ENCODE assay signal across 2 cellular contexts in the genomic region with DNA sequence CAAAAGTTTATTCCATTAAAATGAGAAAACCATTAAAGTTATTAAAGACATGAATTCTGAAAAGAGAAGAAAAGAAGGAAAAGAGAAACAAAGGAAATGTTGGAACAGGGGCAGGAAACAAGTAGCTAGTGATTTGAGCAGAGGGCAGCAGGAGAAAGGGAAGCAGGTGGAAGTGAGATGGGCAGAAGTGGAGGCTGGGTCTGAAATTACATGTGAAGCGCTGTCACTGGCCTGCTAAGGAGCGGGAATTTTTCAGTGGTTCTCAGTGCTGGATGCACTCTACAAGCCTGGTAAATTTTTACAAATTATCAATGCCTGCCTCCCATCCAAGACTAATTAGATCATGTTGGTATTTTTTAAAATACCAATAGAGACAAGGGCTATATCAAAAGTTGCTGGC.
TF ChIP-seq lines count a peak whose summit lies in the region.

No MANE protein-coding gene starts in this region.

TF ChIP-seq in GM23338, 12 proteins besides CTCF, POLR2A, EP300 and RAD21 (continues in another document):
- TF ChIP-seq, protein P1, sequence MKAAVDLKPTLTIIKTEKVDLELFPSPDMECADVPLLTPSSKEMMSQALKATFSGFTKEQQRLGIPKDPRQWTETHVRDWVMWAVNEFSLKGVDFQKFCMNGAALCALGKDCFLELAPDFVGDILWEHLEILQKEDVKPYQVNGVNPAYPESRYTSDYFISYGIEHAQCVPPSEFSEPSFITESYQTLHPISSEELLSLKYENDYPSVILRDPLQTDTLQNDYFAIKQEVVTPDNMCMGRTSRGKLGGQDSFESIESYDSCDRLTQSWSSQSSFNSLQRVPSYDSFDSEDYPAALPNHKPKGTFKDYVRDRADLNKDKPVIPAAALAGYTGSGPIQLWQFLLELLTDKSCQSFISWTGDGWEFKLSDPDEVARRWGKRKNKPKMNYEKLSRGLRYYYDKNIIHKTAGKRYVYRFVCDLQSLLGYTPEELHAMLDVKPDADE (IDR thresholded peaks at IDR 0.05): no peak
- no peak for TF ChIP-seq NANOG (IDR thresholded peaks at IDR 0.05; ENCODE audit: borderline replicate concordance)
- TF ChIP-seq ZNF331 (CRISPR knock-in tag; IDR thresholded peaks at IDR 0.05; ENCODE audit: low read depth): no peak
- no peak for TF ChIP-seq EZH2 (IDR thresholded peaks at IDR 0.05; ENCODE audit: low read depth, unreplicated experiment)
- TF ChIP-seq EZH2phosphoT487 (IDR thresholded peaks at IDR 0.05; ENCODE audit: unreplicated experiment): no peak
- no peak for TF ChIP-seq ZNF114 (CRISPR knock-in tag; IDR thresholded peaks at IDR 0.05)
- TF ChIP-seq STAT1 (IDR thresholded peaks at IDR 0.05; ENCODE audit: unreplicated experiment): no peak
- TF ChIP-seq POLR2AphosphoS5 (IDR thresholded peaks at IDR 0.05; ENCODE audit: low read depth): no peak
- TF ChIP-seq, protein P2, sequence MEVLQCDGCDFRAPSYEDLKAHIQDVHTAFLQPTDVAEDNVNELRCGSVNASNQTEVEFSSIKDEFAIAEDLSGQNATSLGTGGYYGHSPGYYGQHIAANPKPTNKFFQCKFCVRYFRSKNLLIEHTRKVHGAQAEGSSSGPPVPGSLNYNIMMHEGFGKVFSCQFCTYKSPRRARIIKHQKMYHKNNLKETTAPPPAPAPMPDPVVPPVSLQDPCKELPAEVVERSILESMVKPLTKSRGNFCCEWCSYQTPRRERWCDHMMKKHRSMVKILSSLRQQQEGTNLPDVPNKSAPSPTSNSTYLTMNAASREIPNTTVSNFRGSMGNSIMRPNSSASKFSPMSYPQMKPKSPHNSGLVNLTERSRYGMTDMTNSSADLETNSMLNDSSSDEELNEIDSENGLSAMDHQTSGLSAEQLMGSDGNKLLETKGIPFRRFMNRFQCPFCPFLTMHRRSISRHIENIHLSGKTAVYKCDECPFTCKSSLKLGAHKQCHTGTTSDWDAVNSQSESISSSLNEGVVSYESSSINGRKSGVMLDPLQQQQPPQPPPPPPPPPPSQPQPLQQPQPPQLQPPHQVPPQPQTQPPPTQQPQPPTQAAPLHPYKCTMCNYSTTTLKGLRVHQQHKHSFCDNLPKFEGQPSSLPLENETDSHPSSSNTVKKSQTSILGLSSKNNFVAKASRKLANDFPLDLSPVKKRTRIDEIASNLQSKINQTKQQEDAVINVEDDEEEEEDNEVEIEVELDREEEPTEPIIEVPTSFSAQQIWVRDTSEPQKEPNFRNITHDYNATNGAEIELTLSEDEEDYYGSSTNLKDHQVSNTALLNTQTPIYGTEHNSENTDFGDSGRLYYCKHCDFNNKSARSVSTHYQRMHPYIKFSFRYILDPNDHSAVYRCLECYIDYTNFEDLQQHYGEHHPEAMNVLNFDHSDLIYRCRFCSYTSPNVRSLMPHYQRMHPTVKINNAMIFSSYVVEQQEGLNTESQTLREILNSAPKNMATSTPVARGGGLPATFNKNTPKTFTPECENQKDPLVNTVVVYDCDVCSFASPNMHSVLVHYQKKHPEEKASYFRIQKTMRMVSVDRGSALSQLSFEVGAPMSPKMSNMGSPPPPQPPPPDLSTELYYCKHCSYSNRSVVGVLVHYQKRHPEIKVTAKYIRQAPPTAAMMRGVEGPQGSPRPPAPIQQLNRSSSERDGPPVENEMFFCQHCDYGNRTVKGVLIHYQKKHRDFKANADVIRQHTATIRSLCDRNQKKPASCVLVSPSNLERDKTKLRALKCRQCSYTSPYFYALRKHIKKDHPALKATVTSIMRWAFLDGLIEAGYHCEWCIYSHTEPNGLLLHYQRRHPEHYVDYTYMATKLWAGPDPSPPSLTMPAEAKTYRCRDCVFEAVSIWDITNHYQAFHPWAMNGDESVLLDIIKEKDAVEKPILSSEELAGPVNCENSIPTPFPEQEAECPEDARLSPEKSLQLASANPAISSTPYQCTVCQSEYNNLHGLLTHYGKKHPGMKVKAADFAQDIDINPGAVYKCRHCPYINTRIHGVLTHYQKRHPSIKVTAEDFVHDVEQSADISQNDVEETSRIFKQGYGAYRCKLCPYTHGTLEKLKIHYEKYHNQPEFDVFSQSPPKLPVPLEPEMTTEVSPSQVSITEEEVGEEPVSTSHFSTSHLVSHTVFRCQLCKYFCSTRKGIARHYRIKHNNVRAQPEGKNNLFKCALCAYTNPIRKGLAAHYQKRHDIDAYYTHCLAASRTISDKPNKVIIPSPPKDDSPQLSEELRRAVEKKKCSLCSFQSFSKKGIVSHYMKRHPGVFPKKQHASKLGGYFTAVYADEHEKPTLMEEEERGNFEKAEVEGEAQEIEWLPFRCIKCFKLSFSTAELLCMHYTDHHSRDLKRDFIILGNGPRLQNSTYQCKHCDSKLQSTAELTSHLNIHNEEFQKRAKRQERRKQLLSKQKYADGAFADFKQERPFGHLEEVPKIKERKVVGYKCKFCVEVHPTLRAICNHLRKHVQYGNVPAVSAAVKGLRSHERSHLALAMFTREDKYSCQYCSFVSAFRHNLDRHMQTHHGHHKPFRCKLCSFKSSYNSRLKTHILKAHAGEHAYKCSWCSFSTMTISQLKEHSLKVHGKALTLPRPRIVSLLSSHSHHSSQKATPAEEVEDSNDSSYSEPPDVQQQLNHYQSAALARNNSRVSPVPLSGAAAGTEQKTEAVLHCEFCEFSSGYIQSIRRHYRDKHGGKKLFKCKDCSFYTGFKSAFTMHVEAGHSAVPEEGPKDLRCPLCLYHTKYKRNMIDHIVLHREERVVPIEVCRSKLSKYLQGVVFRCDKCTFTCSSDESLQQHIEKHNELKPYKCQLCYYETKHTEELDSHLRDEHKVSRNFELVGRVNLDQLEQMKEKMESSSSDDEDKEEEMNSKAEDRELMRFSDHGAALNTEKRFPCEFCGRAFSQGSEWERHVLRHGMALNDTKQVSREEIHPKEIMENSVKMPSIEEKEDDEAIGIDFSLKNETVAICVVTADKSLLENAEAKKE (CRISPR knock-in tag; IDR thresholded peaks at IDR 0.05): no peak
- TF ChIP-seq, protein P3, sequence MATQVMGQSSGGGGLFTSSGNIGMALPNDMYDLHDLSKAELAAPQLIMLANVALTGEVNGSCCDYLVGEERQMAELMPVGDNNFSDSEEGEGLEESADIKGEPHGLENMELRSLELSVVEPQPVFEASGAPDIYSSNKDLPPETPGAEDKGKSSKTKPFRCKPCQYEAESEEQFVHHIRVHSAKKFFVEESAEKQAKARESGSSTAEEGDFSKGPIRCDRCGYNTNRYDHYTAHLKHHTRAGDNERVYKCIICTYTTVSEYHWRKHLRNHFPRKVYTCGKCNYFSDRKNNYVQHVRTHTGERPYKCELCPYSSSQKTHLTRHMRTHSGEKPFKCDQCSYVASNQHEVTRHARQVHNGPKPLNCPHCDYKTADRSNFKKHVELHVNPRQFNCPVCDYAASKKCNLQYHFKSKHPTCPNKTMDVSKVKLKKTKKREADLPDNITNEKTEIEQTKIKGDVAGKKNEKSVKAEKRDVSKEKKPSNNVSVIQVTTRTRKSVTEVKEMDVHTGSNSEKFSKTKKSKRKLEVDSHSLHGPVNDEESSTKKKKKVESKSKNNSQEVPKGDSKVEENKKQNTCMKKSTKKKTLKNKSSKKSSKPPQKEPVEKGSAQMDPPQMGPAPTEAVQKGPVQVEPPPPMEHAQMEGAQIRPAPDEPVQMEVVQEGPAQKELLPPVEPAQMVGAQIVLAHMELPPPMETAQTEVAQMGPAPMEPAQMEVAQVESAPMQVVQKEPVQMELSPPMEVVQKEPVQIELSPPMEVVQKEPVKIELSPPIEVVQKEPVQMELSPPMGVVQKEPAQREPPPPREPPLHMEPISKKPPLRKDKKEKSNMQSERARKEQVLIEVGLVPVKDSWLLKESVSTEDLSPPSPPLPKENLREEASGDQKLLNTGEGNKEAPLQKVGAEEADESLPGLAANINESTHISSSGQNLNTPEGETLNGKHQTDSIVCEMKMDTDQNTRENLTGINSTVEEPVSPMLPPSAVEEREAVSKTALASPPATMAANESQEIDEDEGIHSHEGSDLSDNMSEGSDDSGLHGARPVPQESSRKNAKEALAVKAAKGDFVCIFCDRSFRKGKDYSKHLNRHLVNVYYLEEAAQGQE (IDR thresholded peaks at IDR 0.05; ENCODE audit: unreplicated experiment): no peak

TF ChIP-seq in endothelial cell of umbilical vein, 7 proteins besides CTCF, POLR2A, EP300 and RAD21:
- no peak for TF ChIP-seq JUN (IDR thresholded peaks at IDR 0.05; ENCODE audit: borderline replicate concordance, insufficient read depth, insufficient read length, low read depth)
- TF ChIP-seq, protein P4, sequence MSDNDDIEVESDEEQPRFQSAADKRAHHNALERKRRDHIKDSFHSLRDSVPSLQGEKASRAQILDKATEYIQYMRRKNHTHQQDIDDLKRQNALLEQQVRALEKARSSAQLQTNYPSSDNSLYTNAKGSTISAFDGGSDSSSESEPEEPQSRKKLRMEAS (IDR thresholded peaks at IDR 0.05; ENCODE audit: insufficient read depth, insufficient read length): no peak
- TF ChIP-seq GATA2 (IDR thresholded peaks at IDR 0.05; ENCODE audit: insufficient read depth, insufficient read length, low read depth, low read length): no peak
- TF ChIP-seq MYC (IDR thresholded peaks at IDR 0.05; ENCODE audit: low read depth, low read length): no peak
- no peak for TF ChIP-seq EZH2 (IDR thresholded peaks at IDR 0.05; ENCODE audit: borderline replicate concordance, low read depth, low read length, severe bottlenecking)
- no peak for TF ChIP-seq POLR2AphosphoS5 (IDR thresholded peaks at IDR 0.05; ENCODE audit: insufficient read depth, low read depth, low read length)
- no peak for TF ChIP-seq FOS (IDR thresholded peaks at IDR 0.05; ENCODE audit: borderline replicate concordance, insufficient read depth, low read length)
TF ChIP-seq in endothelial cell of umbilical vein: peak in this region for 0.
